Comparison of ENCODE assay signal across 26 cellular contexts in the genomic region with DNA sequence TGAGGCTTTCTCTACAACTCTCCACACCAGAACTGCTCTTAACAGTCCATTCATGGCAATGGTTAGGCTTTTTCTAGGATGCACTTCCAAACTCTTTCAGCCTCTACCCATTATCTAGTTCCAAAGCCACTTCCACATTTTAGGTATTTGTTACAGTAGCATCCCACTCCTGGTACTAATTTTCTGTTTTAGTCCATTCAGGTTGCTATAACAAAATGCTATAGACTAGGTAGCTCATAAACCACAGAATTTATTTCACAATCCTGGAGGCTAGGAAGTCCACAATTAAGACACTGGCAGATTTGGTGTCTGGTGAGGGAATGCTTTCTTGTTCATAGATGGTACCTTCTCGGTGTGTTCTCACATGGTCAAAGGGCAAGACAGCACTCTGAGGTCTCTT. TPM values are rescaled to one million over a fixed set of nuclear protein-coding genes. Genes with fewer than 3 reads are reported as not detected.
"Had no signal": no experiment of that assay in that cellular context is flagged by ENCODE, and none has a peak within 500 bp of the region (broad histone marks: within the 10 kb centered on the region; RNA-seq: fewer than 3 reads in every experiment).

No MANE protein-coding gene starts in this region.

- FAIRE-seq: HepG2 had no signal

- H3K27ac ChIP-seq: RWPE1 had no signal

- H3K4me3 Mint-ChIP-seq: IgD-negative memory B cell had no signal

- ATAC-seq: HepG2 had no signal

- H3K27me3 Mint-ChIP-seq: IgD-negative memory B cell had no signal

- H3K9ac ChIP-seq: SK-N-SH had no signal

- H3K4me2 ChIP-seq: SK-N-SH had no signal

- DNase-seq: KBM-7, MV-4-11, NCI-H1092, NCI-H1105 treated with DMSO at 0.1 percent for 48 hours, NCI-H1417 treated with DMSO at 0.1 percent for 48 hours, NCI-H146, NCI-H1694 treated with DMSO at 0.1 percent for 48 hours, NCI-H2029, NCI-H2081 treated with DMSO at 0.1 percent for 48 hours, NCI-H2171, NCI-H226, NCI-H446, NCI-H510A, NCI-H524 treated with DMSO at 0.1 percent for 48 hours, NCI-H69, NCI-H774, SHP77, SK-N-SH, SW 1271 had no signal

- H3K36me3 Mint-ChIP-seq: IgD-negative memory B cell had no signal

- H3K4me1 Mint-ChIP-seq: IgD-negative memory B cell had no signal

RNA-seq across cellular contexts. Expression of a gene that starts 17.3 kb away (rescaled TPM):
- total RNA-seq: HT1080, LHCN-M2, MCF 10A, SK-MEL-5 had no signal
- polyA plus RNA-seq: IgD-negative memory B cell, SK-N-SH had no signal

RNA-seq across cellular contexts. Expression of a gene that starts 40.1 kb away (rescaled TPM):
- total RNA-seq: MCF 10A had no signal
